1 cellular context compared by ENCODE assay signal in the genomic region with DNA sequence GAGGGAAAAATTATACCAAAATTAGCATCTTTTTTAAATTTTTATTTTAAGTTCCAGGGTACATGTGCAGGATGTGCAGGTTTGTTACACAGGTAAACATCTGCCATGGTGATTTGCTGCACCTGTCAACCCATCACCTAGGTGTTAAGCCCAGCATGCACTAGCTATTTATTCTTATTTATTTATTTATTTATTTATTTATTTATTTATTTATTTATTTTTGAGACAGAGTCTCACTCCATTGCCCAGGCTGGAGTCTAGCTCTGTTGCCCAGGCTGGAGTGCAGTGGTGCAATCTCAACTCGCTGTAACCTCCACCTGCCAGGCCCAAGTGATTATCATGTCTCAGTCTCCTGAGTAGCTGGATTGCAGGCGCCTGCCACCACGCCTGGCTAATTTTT.
TF ChIP-seq lines count a peak whose summit lies in the region.

No MANE protein-coding gene starts in this region.

TF ChIP-seq in HEK293, 187 proteins besides CTCF, POLR2A, EP300 and RAD21 (continued from another document):
- peak; percentile 49; the same call in 1 of the 2 replicates for TF ChIP-seq ZNF560 (tag by site-specific recombination; IDR thresholded peaks at IDR 0.05; ENCODE audit: borderline replicate concordance)
- TF ChIP-seq ZNF140 (tag by site-specific recombination; IDR thresholded peaks at IDR 0.05) = peak; percentile 64; the same call in 1 of the 2 replicates
- TF ChIP-seq, protein P1, sequence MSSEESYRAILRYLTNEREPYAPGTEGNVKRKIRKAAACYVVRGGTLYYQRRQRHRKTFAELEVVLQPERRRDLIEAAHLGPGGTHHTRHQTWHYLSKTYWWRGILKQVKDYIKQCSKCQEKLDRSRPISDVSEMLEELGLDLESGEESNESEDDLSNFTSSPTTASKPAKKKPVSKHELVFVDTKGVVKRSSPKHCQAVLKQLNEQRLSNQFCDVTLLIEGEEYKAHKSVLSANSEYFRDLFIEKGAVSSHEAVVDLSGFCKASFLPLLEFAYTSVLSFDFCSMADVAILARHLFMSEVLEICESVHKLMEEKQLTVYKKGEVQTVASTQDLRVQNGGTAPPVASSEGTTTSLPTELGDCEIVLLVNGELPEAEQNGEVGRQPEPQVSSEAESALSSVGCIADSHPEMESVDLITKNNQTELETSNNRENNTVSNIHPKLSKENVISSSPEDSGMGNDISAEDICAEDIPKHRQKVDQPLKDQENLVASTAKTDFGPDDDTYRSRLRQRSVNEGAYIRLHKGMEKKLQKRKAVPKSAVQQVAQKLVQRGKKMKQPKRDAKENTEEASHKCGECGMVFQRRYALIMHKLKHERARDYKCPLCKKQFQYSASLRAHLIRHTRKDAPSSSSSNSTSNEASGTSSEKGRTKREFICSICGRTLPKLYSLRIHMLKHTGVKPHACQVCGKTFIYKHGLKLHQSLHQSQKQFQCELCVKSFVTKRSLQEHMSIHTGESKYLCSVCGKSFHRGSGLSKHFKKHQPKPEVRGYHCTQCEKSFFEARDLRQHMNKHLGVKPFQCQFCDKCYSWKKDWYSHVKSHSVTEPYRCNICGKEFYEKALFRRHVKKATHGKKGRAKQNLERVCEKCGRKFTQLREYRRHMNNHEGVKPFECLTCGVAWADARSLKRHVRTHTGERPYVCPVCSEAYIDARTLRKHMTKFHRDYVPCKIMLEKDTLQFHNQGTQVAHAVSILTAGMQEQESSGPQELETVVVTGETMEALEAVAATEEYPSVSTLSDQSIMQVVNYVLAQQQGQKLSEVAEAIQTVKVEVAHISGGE (tag by site-specific recombination; conservative IDR thresholded peaks at IDR 0.05; ENCODE audit: low read depth) = peak; percentile 65
- TF ChIP-seq ZNF426 (tag by site-specific recombination; IDR thresholded peaks at IDR 0.05) = peak; percentile 69
- TF ChIP-seq ZNF555 (tag by site-specific recombination; conservative IDR thresholded peaks at IDR 0.05) = peak; percentile 55
